ENCODE assay signal across 24 cellular contexts in genomic region chr5:148615644-148616283, GRCh38. TPM values are rescaled to one million over a fixed set of nuclear protein-coding genes. Genes with fewer than 3 reads are reported as not detected.
DNase-seq lines count a peak whose midpoint lies in the region; ATAC-seq, FAIRE-seq and TF ChIP-seq lines count a peak whose summit lies in the region.
"Had no signal": no experiment of that assay in that cellular context is flagged by ENCODE, and none has a peak within 500 bp of the region (broad histone marks: within the 10 kb centered on the region; RNA-seq: fewer than 3 reads in every experiment).

No MANE protein-coding gene starts in this region.

- H3K9me3 Mint-ChIP-seq in CD8-positive, alpha-beta memory T cell = no peaks in the 10 kb centered on the region

- POLR2A ChIA-PET in CD8-positive, alpha-beta memory T cell (lab: Charles Lee) = no interaction called here

- H3K27me3 ChIP-seq in bronchial epithelial cell (ENCODE audit: control insufficient read depth, insufficient read depth, low read length) = no peaks in the 10 kb centered on the region
- no peaks in the 10 kb centered on the region for H3K27me3 ChIP-seq in CD8-positive, alpha-beta memory T cell (ENCODE audit: insufficient read depth, low read length, poor library complexity, severe bottlenecking)

- no peak overlapping the region for H3K4me3 Mint-ChIP-seq in CD8-positive, alpha-beta memory T cell

- no peak overlapping the region for H3K27ac Mint-ChIP-seq in CD8-positive, alpha-beta memory T cell

- H3K4me3 ChIP-seq in bronchial epithelial cell (ENCODE audit: low read depth, low read length) = no peak overlapping the region
- H3K4me3 ChIP-seq in CD8-positive, alpha-beta memory T cell (ENCODE audit: low read length) = no peak overlapping the region

- ATAC-seq in GM18519 (IDR thresholded peaks at IDR 0.05; ENCODE audit: low FRiP score, unreplicated experiment) = no peak
- ATAC-seq: Right ventricle myocardium inferior had no signal

- H3K4me1 Mint-ChIP-seq in CD8-positive, alpha-beta memory T cell = peaks cover 12 to 19% (median 18%) of the 10 kb centered on the region in 3 donors

- CTCF ChIA-PET in CD8-positive, alpha-beta memory T cell (lab: Charles Lee) = no interaction called here

- DNase-seq in NCI-H82 (lab: John Stamatoyannopoulos, UW) (peak; percentile 1), NCI-H82 treated with DMSO at 0.1 percent for 48 hours (lab: John Stamatoyannopoulos, UW; ENCODE audit: unreplicated experiment) (no peak), NCI-H524 treated with DMSO at 0.1 percent for 48 hours (lab: John Stamatoyannopoulos, UW) (peak; percentile 8), bronchial epithelial cell (ENCODE audit: low read depth) (peak; percentile 27), non-pigmented ciliary epithelial cell (ENCODE audit: low read depth) (peak; percentile 48), MV-4-11 (lab: John Stamatoyannopoulos, UW) (no peak)
- no peak for DNase-seq in CD8-positive, alpha-beta memory T cell
- DNase-seq: activated T-cell treated with anti-CD3 and anti-CD28 coated beads for 4 hours; anterior cingulate cortex; dermis blood vessel endothelial cell; DMS153; glutamatergic neuron; GOT3; NCI-H2227 treated with DMSO at 0.1 percent for 48 hours; retina; stimulated activated CD4-positive, alpha-beta T cell treated with anti-CD3 and anti-CD28 coated beads, Interleukin-15, amount 100 ng/mL, for 24 hours; stimulated activated naive CD4-positive, alpha-beta T cell treated with Interleukin-2 at 50 U/mL for 16 hours; trophoblast cell had no signal

- H3K27ac ChIP-seq in CD8-positive, alpha-beta memory T cell (ENCODE audit: low read depth, low read length) = no peak overlapping the region
- H3K27ac ChIP-seq: C4-2B, epithelial cell of prostate, KMS-11 had no signal

- FAIRE-seq in bronchial epithelial cell (lab: Jason Lieb, UNC) = no peak
- FAIRE-seq: A204.1 had no signal

- no peaks in the 10 kb centered on the region for H3K9me3 ChIP-seq in CD8-positive, alpha-beta memory T cell (ENCODE audit: low read length)

- no peak for TF ChIP-seq CTCF in bronchial epithelial cell (IDR thresholded peaks at IDR 0.05; ENCODE audit: insufficient read depth, low read length, severe bottlenecking)

- no peaks in the 10 kb centered on the region for H3K36me3 ChIP-seq in bronchial epithelial cell (ENCODE audit: control insufficient read depth, insufficient read depth, low read length)
- no peaks in the 10 kb centered on the region for H3K36me3 ChIP-seq in CD8-positive, alpha-beta memory T cell (ENCODE audit: insufficient read depth, low read length)

- H3K36me3 Mint-ChIP-seq in CD8-positive, alpha-beta memory T cell = no peaks in the 10 kb centered on the region

- H3K27me3 Mint-ChIP-seq in CD8-positive, alpha-beta memory T cell = peaks cover 0 to 11% of the 10 kb centered on the region in 2 donors

- H3K4me1 ChIP-seq in CD8-positive, alpha-beta memory T cell (ENCODE audit: insufficient read depth, low read length) = peaks cover 10% of the 10 kb centered on the region

RNA-seq across cellular contexts. Expression of gene HTR4, which starts 38.6 kb away (rescaled TPM):
- 0.26 TPM in 1 of 2 replicates, not detected in the other for total RNA-seq in bronchial epithelial cell
- total RNA-seq in CD8-positive, alpha-beta memory T cell = not detected
- not detected for polyA plus RNA-seq in CD8-positive, alpha-beta memory T cell
- total RNA-seq: dermis blood vessel endothelial cell had no signal

Comparison
In these comparisons a context has a peak if more than half of its experiments do, and no peak if none do; other contexts are left out.
1. DNase-seq: peak in NCI-H82 (single experiment), NCI-H524 treated with DMSO at 0.1 percent for 48 hours (single experiment), bronchial epithelial cell (single experiment) and non-pigmented ciliary epithelial cell (single experiment); none in NCI-H82 treated with DMSO at 0.1 percent for 48 hours (single experiment), MV-4-11 (single experiment) and CD8-positive, alpha-beta memory T cell (0 of 5).